29 cellular contexts compared by ENCODE assay signal in genomic region chr2:205216580-205216979, GRCh38.
"Had no signal": no experiment of that assay in that cellular context is flagged by ENCODE, and none has a peak within 500 bp of the region (broad histone marks: within the 10 kb centered on the region; RNA-seq: fewer than 3 reads in every experiment).

No MANE protein-coding gene starts in this region.

- H3K36me3 Mint-ChIP-seq: activated naive CD8-positive, alpha-beta T cell treated with anti-CD3 and anti-CD28 coated beads for 36 hours; naive thymus-derived CD4-positive, alpha-beta T cell; stimulated activated naive B cell treated with anti-CD40 and anti-IgM and Interleukin-4, amounts not matched to agents 10 μg/mL and 1 μg/mL and 100 μg/mL, for 72 hours had no signal

- H3K4me1 Mint-ChIP-seq: activated naive CD8-positive, alpha-beta T cell treated with anti-CD3 and anti-CD28 coated beads for 36 hours; stimulated activated naive B cell treated with anti-CD40 and anti-IgM and Interleukin-4, amounts not matched to agents 10 μg/mL and 1 μg/mL and 100 μg/mL, for 72 hours had no signal

- ATAC-seq: gastrocnemius medialis; naive thymus-derived CD4-positive, alpha-beta T cell; pancreas; stimulated activated naive B cell treated with anti-CD40 and anti-IgM and Interleukin-4, amounts not matched to agents 10 μg/mL and 1 μg/mL and 100 μg/mL, for 72 hours had no signal

- H3K9me3 ChIP-seq: adrenal gland, breast epithelium, esophagus squamous epithelium, gastrocnemius medialis, pancreas, prostate gland, stomach, tibial artery had no signal

- H3K4me3 ChIP-seq: adrenal gland, breast epithelium, esophagus squamous epithelium, gastrocnemius medialis, pancreas, prostate gland, stomach, tibial artery had no signal

- H3K9me3 Mint-ChIP-seq: activated naive CD4-positive, alpha-beta T cell treated with anti-CD3 and anti-CD28 coated beads for 36 hours; activated naive CD8-positive, alpha-beta T cell treated with anti-CD3 and anti-CD28 coated beads for 36 hours; stimulated activated naive B cell treated with anti-CD40 and anti-IgM and Interleukin-4, amounts not matched to agents 10 μg/mL and 1 μg/mL and 100 μg/mL, for 72 hours; T-helper 1 cell treated with Interleukin-12 subunit alpha and Interleukin-12 subunit beta and Interleukin-4 antibody, amounts not matched to agents 30 μg/mL and 1 μg/mL, for 36 hours had no signal

- H3K27ac Mint-ChIP-seq: activated naive CD4-positive, alpha-beta T cell treated with anti-CD3 and anti-CD28 coated beads for 36 hours; activated naive CD8-positive, alpha-beta T cell treated with anti-CD3 and anti-CD28 coated beads for 36 hours; naive thymus-derived CD4-positive, alpha-beta T cell; stimulated activated naive B cell treated with anti-CD40 and anti-IgM and Interleukin-4, amounts not matched to agents 10 μg/mL and 1 μg/mL and 100 μg/mL, for 72 hours; T-helper 1 cell treated with Interleukin-12 subunit alpha and Interleukin-12 subunit beta and Interleukin-4 antibody, amounts not matched to agents 30 μg/mL and 1 μg/mL, for 36 hours had no signal

- FAIRE-seq: TTC549 had no signal

- H3K36me3 ChIP-seq: adrenal gland, breast epithelium, esophagus squamous epithelium, gastrocnemius medialis, pancreas, prostate gland, stomach, tibial artery had no signal

- H3K27ac ChIP-seq: adrenal gland, breast epithelium, esophagus squamous epithelium, gastrocnemius medialis, pancreas, prostate gland, stomach, tibial artery, VCaP had no signal

- H3K4me1 ChIP-seq: adrenal gland, breast epithelium, esophagus squamous epithelium, gastrocnemius medialis, pancreas, prostate gland, stomach had no signal

- H3K27me3 Mint-ChIP-seq: activated naive CD8-positive, alpha-beta T cell treated with anti-CD3 and anti-CD28 coated beads for 36 hours; stimulated activated naive B cell treated with anti-CD40 and anti-IgM and Interleukin-4, amounts not matched to agents 10 μg/mL and 1 μg/mL and 100 μg/mL, for 72 hours had no signal

- H3K4me3 Mint-ChIP-seq: activated naive CD4-positive, alpha-beta T cell treated with anti-CD3 and anti-CD28 coated beads for 36 hours; activated naive CD8-positive, alpha-beta T cell treated with anti-CD3 and anti-CD28 coated beads for 36 hours; naive thymus-derived CD4-positive, alpha-beta T cell; stimulated activated naive B cell treated with anti-CD40 and anti-IgM and Interleukin-4, amounts not matched to agents 10 μg/mL and 1 μg/mL and 100 μg/mL, for 72 hours; T-helper 1 cell treated with Interleukin-12 subunit alpha and Interleukin-12 subunit beta and Interleukin-4 antibody, amounts not matched to agents 30 μg/mL and 1 μg/mL, for 36 hours had no signal

- H3K27me3 ChIP-seq: adrenal gland, breast epithelium, esophagus squamous epithelium, gastrocnemius medialis, pancreas, stomach, tibial artery had no signal

- DNase-seq: activated CD4-positive, alpha-beta T cell treated with anti-CD3 and anti-CD28 coated beads for 4 hours; activated CD4-positive, alpha-beta T cell treated with anti-CD3 and anti-CD28 coated beads, Interleukin-2, amount 50 U/mL, for 4 hours; activated effector memory CD4-positive, alpha-beta T cell treated with Interleukin-2 at 50 U/mL for 16 hours; activated naive CD4-positive, alpha-beta T cell treated with anti-CD3 and anti-CD28 coated beads for 36 hours; activated naive CD8-positive, alpha-beta T cell treated with anti-CD3 and anti-CD28 coated beads for 36 hours; adrenal gland; central memory CD4-positive, alpha-beta T cell; dermis blood vessel endothelial cell; effector CD4-positive, alpha-beta T cell; esophagus squamous epithelium; gastrocnemius medialis; hypothalamus; kidney glomerular epithelial cell; midbrain; naive thymus-derived CD4-positive, alpha-beta T cell; pancreas; retina; stimulated activated CD4-positive, alpha-beta T cell treated with anti-CD3 and anti-CD28 coated beads, Interleukin-15, amount 100 ng/mL, for 24 hours; stimulated activated CD4-positive, alpha-beta T cell treated with anti-CD3 and anti-CD28 coated beads, Interleukin-2, amount 100 ng/mL, for 24 hours; stimulated activated naive B cell treated with anti-CD40 and anti-IgM and Interleukin-4, amounts not matched to agents 10 μg/mL and 1 μg/mL and 100 μg/mL, for 72 hours; stomach; SW 1271; T-helper 9 cell; tibial artery had no signal
